Comparison of ENCODE assay signal across 1 cellular context in genomic region chr1:10799726-10800125, GRCh38.
TF ChIP-seq lines count a peak whose summit lies in the region.

No MANE protein-coding gene starts in this region.

TF ChIP-seq in GM23338, 12 proteins besides CTCF, POLR2A, EP300 and RAD21 (continued from another document):
- TF ChIP-seq, protein P1, sequence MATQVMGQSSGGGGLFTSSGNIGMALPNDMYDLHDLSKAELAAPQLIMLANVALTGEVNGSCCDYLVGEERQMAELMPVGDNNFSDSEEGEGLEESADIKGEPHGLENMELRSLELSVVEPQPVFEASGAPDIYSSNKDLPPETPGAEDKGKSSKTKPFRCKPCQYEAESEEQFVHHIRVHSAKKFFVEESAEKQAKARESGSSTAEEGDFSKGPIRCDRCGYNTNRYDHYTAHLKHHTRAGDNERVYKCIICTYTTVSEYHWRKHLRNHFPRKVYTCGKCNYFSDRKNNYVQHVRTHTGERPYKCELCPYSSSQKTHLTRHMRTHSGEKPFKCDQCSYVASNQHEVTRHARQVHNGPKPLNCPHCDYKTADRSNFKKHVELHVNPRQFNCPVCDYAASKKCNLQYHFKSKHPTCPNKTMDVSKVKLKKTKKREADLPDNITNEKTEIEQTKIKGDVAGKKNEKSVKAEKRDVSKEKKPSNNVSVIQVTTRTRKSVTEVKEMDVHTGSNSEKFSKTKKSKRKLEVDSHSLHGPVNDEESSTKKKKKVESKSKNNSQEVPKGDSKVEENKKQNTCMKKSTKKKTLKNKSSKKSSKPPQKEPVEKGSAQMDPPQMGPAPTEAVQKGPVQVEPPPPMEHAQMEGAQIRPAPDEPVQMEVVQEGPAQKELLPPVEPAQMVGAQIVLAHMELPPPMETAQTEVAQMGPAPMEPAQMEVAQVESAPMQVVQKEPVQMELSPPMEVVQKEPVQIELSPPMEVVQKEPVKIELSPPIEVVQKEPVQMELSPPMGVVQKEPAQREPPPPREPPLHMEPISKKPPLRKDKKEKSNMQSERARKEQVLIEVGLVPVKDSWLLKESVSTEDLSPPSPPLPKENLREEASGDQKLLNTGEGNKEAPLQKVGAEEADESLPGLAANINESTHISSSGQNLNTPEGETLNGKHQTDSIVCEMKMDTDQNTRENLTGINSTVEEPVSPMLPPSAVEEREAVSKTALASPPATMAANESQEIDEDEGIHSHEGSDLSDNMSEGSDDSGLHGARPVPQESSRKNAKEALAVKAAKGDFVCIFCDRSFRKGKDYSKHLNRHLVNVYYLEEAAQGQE (IDR thresholded peaks at IDR 0.05; ENCODE audit: unreplicated experiment) = no peak
- TF ChIP-seq ZNF114 (CRISPR knock-in tag; IDR thresholded peaks at IDR 0.05) = no peak
- TF ChIP-seq EZH2phosphoT487 (IDR thresholded peaks at IDR 0.05; ENCODE audit: unreplicated experiment) = no peak
- no peak for TF ChIP-seq EZH2 (IDR thresholded peaks at IDR 0.05; ENCODE audit: low read depth, unreplicated experiment)
- TF ChIP-seq ZNF331 (CRISPR knock-in tag; IDR thresholded peaks at IDR 0.05; ENCODE audit: low read depth) = no peak
- TF ChIP-seq, protein P2, sequence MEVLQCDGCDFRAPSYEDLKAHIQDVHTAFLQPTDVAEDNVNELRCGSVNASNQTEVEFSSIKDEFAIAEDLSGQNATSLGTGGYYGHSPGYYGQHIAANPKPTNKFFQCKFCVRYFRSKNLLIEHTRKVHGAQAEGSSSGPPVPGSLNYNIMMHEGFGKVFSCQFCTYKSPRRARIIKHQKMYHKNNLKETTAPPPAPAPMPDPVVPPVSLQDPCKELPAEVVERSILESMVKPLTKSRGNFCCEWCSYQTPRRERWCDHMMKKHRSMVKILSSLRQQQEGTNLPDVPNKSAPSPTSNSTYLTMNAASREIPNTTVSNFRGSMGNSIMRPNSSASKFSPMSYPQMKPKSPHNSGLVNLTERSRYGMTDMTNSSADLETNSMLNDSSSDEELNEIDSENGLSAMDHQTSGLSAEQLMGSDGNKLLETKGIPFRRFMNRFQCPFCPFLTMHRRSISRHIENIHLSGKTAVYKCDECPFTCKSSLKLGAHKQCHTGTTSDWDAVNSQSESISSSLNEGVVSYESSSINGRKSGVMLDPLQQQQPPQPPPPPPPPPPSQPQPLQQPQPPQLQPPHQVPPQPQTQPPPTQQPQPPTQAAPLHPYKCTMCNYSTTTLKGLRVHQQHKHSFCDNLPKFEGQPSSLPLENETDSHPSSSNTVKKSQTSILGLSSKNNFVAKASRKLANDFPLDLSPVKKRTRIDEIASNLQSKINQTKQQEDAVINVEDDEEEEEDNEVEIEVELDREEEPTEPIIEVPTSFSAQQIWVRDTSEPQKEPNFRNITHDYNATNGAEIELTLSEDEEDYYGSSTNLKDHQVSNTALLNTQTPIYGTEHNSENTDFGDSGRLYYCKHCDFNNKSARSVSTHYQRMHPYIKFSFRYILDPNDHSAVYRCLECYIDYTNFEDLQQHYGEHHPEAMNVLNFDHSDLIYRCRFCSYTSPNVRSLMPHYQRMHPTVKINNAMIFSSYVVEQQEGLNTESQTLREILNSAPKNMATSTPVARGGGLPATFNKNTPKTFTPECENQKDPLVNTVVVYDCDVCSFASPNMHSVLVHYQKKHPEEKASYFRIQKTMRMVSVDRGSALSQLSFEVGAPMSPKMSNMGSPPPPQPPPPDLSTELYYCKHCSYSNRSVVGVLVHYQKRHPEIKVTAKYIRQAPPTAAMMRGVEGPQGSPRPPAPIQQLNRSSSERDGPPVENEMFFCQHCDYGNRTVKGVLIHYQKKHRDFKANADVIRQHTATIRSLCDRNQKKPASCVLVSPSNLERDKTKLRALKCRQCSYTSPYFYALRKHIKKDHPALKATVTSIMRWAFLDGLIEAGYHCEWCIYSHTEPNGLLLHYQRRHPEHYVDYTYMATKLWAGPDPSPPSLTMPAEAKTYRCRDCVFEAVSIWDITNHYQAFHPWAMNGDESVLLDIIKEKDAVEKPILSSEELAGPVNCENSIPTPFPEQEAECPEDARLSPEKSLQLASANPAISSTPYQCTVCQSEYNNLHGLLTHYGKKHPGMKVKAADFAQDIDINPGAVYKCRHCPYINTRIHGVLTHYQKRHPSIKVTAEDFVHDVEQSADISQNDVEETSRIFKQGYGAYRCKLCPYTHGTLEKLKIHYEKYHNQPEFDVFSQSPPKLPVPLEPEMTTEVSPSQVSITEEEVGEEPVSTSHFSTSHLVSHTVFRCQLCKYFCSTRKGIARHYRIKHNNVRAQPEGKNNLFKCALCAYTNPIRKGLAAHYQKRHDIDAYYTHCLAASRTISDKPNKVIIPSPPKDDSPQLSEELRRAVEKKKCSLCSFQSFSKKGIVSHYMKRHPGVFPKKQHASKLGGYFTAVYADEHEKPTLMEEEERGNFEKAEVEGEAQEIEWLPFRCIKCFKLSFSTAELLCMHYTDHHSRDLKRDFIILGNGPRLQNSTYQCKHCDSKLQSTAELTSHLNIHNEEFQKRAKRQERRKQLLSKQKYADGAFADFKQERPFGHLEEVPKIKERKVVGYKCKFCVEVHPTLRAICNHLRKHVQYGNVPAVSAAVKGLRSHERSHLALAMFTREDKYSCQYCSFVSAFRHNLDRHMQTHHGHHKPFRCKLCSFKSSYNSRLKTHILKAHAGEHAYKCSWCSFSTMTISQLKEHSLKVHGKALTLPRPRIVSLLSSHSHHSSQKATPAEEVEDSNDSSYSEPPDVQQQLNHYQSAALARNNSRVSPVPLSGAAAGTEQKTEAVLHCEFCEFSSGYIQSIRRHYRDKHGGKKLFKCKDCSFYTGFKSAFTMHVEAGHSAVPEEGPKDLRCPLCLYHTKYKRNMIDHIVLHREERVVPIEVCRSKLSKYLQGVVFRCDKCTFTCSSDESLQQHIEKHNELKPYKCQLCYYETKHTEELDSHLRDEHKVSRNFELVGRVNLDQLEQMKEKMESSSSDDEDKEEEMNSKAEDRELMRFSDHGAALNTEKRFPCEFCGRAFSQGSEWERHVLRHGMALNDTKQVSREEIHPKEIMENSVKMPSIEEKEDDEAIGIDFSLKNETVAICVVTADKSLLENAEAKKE (CRISPR knock-in tag; IDR thresholded peaks at IDR 0.05) = no peak
- TF ChIP-seq POLR2AphosphoS5 (IDR thresholded peaks at IDR 0.05; ENCODE audit: low read depth) = no peak
